8 cellular contexts compared by ENCODE assay signal in genomic region chr12:112380663-112381420, GRCh38.
DNase-seq lines count a peak whose midpoint lies in the region; ATAC-seq lines count a peak whose summit lies in the region.

No MANE protein-coding gene starts in this region.

- H3K27me3 ChIP-seq in BLaER1, result no peaks in the 10 kb centered on the region

- H3K27ac ChIP-seq in BLaER1 (peak overlapping the region; percentile 93), skin epidermis (peak overlapping the region in 16 of 21 experiments; percentile 67 to 94 (median 87))

- H3K9me3 Mint-ChIP-seq in activated naive CD8-positive, alpha-beta T cell treated with anti-CD3 and anti-CD28 coated beads, Interleukin-2, amount 50 U/mL, for 24 hours, result no peaks in the 10 kb centered on the region

- H3K36me3 Mint-ChIP-seq in activated naive CD8-positive, alpha-beta T cell treated with anti-CD3 and anti-CD28 coated beads, Interleukin-2, amount 50 U/mL, for 24 hours (ENCODE audit: low read depth), result no peaks in the 10 kb centered on the region

- peaks cover 6% of the 10 kb centered on the region; the same call in 1 of the 2 replicates for H3K9me3 ChIP-seq in BLaER1
- no peaks in the 10 kb centered on the region for H3K9me3 ChIP-seq in iPS-18c (ENCODE audit: control insufficient read depth, insufficient read depth, low read length)

- DNase-seq in activated naive CD8-positive, alpha-beta T cell treated with anti-CD3 and anti-CD28 coated beads, Interleukin-2, amount 50 U/mL, for 24 hours, result peak; percentile 6
- DNase-seq in NAMALWA (ENCODE audit: low spot score), result no peak
- DNase-seq in activated CD4-positive, CD25-positive, alpha-beta regulatory T cell treated with anti-CD3 and anti-CD28 coated beads, Interleukin-2, amount 50 U/mL, for 72 hours, result no peak

- peak overlapping the region; percentile 93 for H3K4me2 ChIP-seq in BLaER1

- H3K36me3 ChIP-seq in BLaER1, result 0 out of 2 replicates have a peak, but pooled peaks cover 11% of the 10 kb centered on the region

- peak overlapping the region; percentile 99 for H3K4me3 ChIP-seq in BLaER1
- peak overlapping the region; percentile 83 for H3K4me3 ChIP-seq in iPS-18c (ENCODE audit: insufficient read depth, low read depth, low read length)
- H3K4me3 ChIP-seq in skin epidermis, result peak overlapping the region; percentile 60 to 98 (median 89)

- peak overlapping the region; percentile 97 for H3K4me3 Mint-ChIP-seq in activated naive CD8-positive, alpha-beta T cell treated with anti-CD3 and anti-CD28 coated beads, Interleukin-2, amount 50 U/mL, for 24 hours

- H3K4me1 ChIP-seq in BLaER1, result peaks cover 24% of the 10 kb centered on the region

- H3K4me1 Mint-ChIP-seq in activated naive CD8-positive, alpha-beta T cell treated with anti-CD3 and anti-CD28 coated beads, Interleukin-2, amount 50 U/mL, for 24 hours, result peaks cover 25% of the 10 kb centered on the region

- H3K9ac ChIP-seq in BLaER1, result peak overlapping the region; percentile 93

- ATAC-seq in HG03565 (IDR thresholded peaks at IDR 0.05; ENCODE audit: unreplicated experiment) (peak; percentile 7), GM21825 (IDR thresholded peaks at IDR 0.05; ENCODE audit: unreplicated experiment) (no peak)
- no peak for ATAC-seq in activated naive CD8-positive, alpha-beta T cell treated with anti-CD3 and anti-CD28 coated beads, Interleukin-2, amount 50 U/mL, for 24 hours

- no peaks in the 10 kb centered on the region for H3K27me3 Mint-ChIP-seq in activated naive CD8-positive, alpha-beta T cell treated with anti-CD3 and anti-CD28 coated beads, Interleukin-2, amount 50 U/mL, for 24 hours

- H3K27ac Mint-ChIP-seq in activated naive CD8-positive, alpha-beta T cell treated with anti-CD3 and anti-CD28 coated beads, Interleukin-2, amount 50 U/mL, for 24 hours, result peak overlapping the region; percentile 93

- peaks cover 55% of the 10 kb centered on the region for H4K20me1 ChIP-seq in BLaER1
